Comparison of ENCODE assay signal across 8 cellular contexts in the genomic region with DNA sequence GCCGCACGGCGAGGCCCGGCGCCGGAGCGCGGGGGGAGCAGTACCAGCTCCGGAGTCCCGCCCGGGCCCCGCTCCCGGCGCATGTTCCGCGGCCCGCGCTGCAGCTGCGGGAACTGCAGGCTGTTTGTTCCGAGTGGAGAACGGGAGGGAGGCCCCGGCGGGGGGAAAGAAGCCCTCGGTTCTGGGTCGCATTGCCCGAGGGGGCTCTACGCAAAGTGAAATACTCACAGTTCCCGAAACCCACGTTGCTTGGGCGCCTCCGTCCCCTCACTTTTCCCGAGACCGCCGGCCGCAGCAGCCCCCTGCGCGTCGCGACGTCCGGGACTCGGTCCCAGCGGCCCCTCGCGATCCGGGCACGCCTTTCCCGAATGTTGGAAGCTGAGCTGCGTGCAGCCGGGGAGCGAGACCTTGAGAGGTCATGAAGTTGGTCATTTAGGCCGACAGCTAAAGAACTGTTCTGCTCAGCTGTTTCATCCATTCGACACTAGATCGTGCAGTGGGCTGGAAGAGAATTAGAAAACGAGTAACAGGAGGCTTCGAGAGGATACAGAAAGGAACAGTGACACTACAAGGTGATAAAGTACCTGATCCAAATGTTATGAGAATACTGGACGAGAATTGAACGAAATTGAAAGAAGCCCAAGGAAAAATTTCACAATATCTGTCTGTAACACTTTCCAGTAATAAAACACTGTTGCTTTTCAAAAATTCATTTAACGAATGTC. TPM values are rescaled to one million over a fixed set of nuclear protein-coding genes. Genes with fewer than 3 reads are reported as not detected.
DNase-seq lines count a peak whose midpoint lies in the region; ATAC-seq and TF ChIP-seq lines count a peak whose summit lies in the region.

No MANE protein-coding gene starts in this region.

- H3K9me3 ChIP-seq in esophagus muscularis mucosa, result no peaks in the 10 kb centered on the region

- ATAC-seq in GM18511 (IDR thresholded peaks at IDR 0.05; ENCODE audit: unreplicated experiment), result peak; percentile 10
- ATAC-seq in natural killer cell, result no peak
- ATAC-seq in HG02970 (IDR thresholded peaks at IDR 0.05; ENCODE audit: low FRiP score, unreplicated experiment), result no peak

- TF ChIP-seq CTCF in CD14-positive monocyte (IDR thresholded peaks at IDR 0.05) (no peak), esophagus muscularis mucosa (IDR thresholded peaks at IDR 0.05) (peak; percentile 22 to 46 (median 22)), natural killer cell (IDR thresholded peaks at IDR 0.05) (no peak)

- WGBS in esophagus muscularis mucosa, result 1% methylated on average over 33 of the region's 59 CpGs

- H3K27ac Mint-ChIP-seq in CD14-positive monocyte, result peak overlapping the region in 1 of 7 donors; percentile 5
- peak overlapping the region; percentile 13 for H3K27ac Mint-ChIP-seq in T-helper 2 cell treated with Interferon-gamma antibody and Interleukin-4, amounts not matched to agents 5 μg/mL and 100 μg/mL, for 36 hours
- no peak overlapping the region for H3K27ac Mint-ChIP-seq in natural killer cell

- H3K36me3 Mint-ChIP-seq in CD14-positive monocyte, result no peaks in the 10 kb centered on the region
- H3K36me3 Mint-ChIP-seq in T-helper 2 cell treated with Interferon-gamma antibody and Interleukin-4, amounts not matched to agents 5 μg/mL and 100 μg/mL, for 36 hours (ENCODE audit: low read depth), result peaks cover 2% of the 10 kb centered on the region
- no peaks in the 10 kb centered on the region for H3K36me3 Mint-ChIP-seq in natural killer cell

- H3K27me3 ChIP-seq in esophagus muscularis mucosa, result no peaks in the 10 kb centered on the region

- TF ChIP-seq EP300 in esophagus muscularis mucosa (IDR thresholded peaks at IDR 0.05), result no peak

- H3K27ac ChIP-seq in esophagus muscularis mucosa (replicated peaks in 1 of 4), result peak overlapping the region; percentile 75 to 89 (median 76)

- intact Hi-C loops in CD14-positive monocyte (cut with micrococcal nuclease) (no loop called here), esophagus muscularis mucosa (cut with DNase I) (no loop called here), natural killer cell (cut with micrococcal nuclease) (loop anchor here (2.0 kb wide), 1 partner anchor 123 kb away; the partner anchor contains the start of gene ACBD3)

- peaks cover 28% of the 10 kb centered on the region for H3K4me1 Mint-ChIP-seq in CD14-positive monocyte
- peaks cover 31% of the 10 kb centered on the region for H3K4me1 Mint-ChIP-seq in T-helper 2 cell treated with Interferon-gamma antibody and Interleukin-4, amounts not matched to agents 5 μg/mL and 100 μg/mL, for 36 hours (ENCODE audit: low read depth)
- H3K4me1 Mint-ChIP-seq in natural killer cell, result peaks cover 6 to 7% of the 10 kb centered on the region in 2 donors

- peaks cover 0 to 1% (median 0%) of the 10 kb centered on the region in 7 donors for H3K9me3 Mint-ChIP-seq in CD14-positive monocyte
- H3K9me3 Mint-ChIP-seq in T-helper 2 cell treated with Interferon-gamma antibody and Interleukin-4, amounts not matched to agents 5 μg/mL and 100 μg/mL, for 36 hours, result peaks cover 7% of the 10 kb centered on the region
- H3K9me3 Mint-ChIP-seq in natural killer cell, result no peaks in the 10 kb centered on the region

- H3K27me3 Mint-ChIP-seq in CD14-positive monocyte (ENCODE audit: low read depth in 3 of 3) (peaks cover 2 to 6% (median 6%) of the 10 kb centered on the region in 3 donors), natural killer cell (ENCODE audit: low read depth in 2 of 2) (peaks cover 13 to 16% of the 10 kb centered on the region in 2 donors)
- peaks cover 22% of the 10 kb centered on the region for H3K27me3 Mint-ChIP-seq in T-helper 2 cell treated with Interferon-gamma antibody and Interleukin-4, amounts not matched to agents 5 μg/mL and 100 μg/mL, for 36 hours (ENCODE audit: low read depth)

- H3K4me3 ChIP-seq in esophagus muscularis mucosa, result peak overlapping the region; percentile 67 to 98 (median 92)

- H3K4me3 Mint-ChIP-seq in CD14-positive monocyte (peak overlapping the region; percentile 83 to 90), natural killer cell (peak overlapping the region; percentile 80)
- peak overlapping the region; percentile 63 for H3K4me3 Mint-ChIP-seq in T-helper 2 cell treated with Interferon-gamma antibody and Interleukin-4, amounts not matched to agents 5 μg/mL and 100 μg/mL, for 36 hours

- no peak for DNase-seq in CD14-positive monocyte (ENCODE audit: low spot score)
- peak; percentile 15 for DNase-seq in HS-5 (ENCODE audit: low read depth)
- no peak for DNase-seq in T-helper 2 cell treated with Interferon-gamma antibody and Interleukin-4, amounts not matched to agents 5 μg/mL and 100 μg/mL, for 36 hours (ENCODE audit: low spot score)
- no peak for DNase-seq in esophagus muscularis mucosa (ENCODE audit: extremely low spot score)
- no peak for DNase-seq in natural killer cell
- DNase-seq in NCI-H524 treated with DMSO at 0.1 percent for 48 hours (lab: John Stamatoyannopoulos, UW), result no peak

- no peaks in the 10 kb centered on the region for H3K36me3 ChIP-seq in esophagus muscularis mucosa

- TF ChIP-seq POLR2A in esophagus muscularis mucosa (IDR thresholded peaks at IDR 0.05; ENCODE audit: low read depth), result no peak

- H3K4me1 ChIP-seq in esophagus muscularis mucosa, result peaks cover 12 to 27% (median 18%) of the 10 kb centered on the region in 4 donors

RNA-seq across cellular contexts. Expression of gene LIN9, which starts 0.6 kb away (rescaled TPM):
- 1 to 10 TPM in 1 of 2 donors, under 1 TPM in 1; 0.76 to 1.3 TPM for polyA plus RNA-seq in CD14-positive monocyte
- total RNA-seq in esophagus muscularis mucosa (1 to 10 TPM; 2.1 to 4.6 (median 2.8) TPM), natural killer cell (1 to 10 TPM; 1.3 to 2.9 (median 2.4) TPM)

Comparison
In these comparisons a context has a peak if more than half of its experiments do, and no peak if none do; other contexts are left out.
1. CTCF ChIP-seq: peak in esophagus muscularis mucosa (3 of 3); none in CD14-positive monocyte (single experiment) and natural killer cell (single experiment).
2. Peak in every context shown above with its lines, with median percentiles within 50 percentile points of each other: H3K4me3 Mint-ChIP-seq.